Comparison of ENCODE assay signal across 28 cellular contexts in the genomic region with DNA sequence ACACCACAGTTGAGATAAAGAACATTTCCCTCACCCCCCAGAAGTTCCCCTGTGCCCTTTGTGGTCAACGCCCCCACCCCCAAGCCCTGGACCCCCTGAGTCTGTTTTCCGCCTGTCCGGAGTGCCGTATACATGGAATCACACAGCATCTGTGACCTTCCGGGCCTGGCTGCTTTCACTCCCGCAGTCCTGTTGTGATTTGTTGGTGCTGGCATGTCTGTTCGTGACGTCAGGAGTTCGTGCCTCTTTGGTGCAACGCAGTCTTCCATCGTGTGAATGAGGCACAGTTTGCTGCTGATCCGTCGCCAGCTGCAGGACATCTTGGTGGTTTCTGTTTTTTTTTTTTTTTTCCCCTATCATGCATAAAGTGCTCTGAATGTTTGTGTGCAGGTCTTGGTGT.
"Had no signal": no experiment of that assay in that cellular context is flagged by ENCODE, and none has a peak within 500 bp of the region (broad histone marks: within the 10 kb centered on the region; RNA-seq: fewer than 3 reads in every experiment).

No MANE protein-coding gene starts in this region.

- H3K9me3 Mint-ChIP-seq: endodermal cell, natural killer cell had no signal

- H3K4me1 ChIP-seq: foreskin keratinocyte, left lung, lower lobe of right lung, psoas muscle, spleen, uterus had no signal

- H3K4me2 ChIP-seq: hepatocyte had no signal

- H3K36me3 ChIP-seq: gastroesophageal sphincter, heart left ventricle, left lung, lower lobe of right lung, ovary, spleen, thoracic aorta, tibial nerve, upper lobe of right lung, uterus had no signal

- FAIRE-seq: colon, kidney had no signal

- ATAC-seq: esophagus mucosa; foreskin keratinocyte; gastroesophageal sphincter; heart left ventricle; left lung; lower lobe of right lung; natural killer cell; psoas muscle; right cardiac atrium; stimulated activated memory B cell treated with anti-CD40 and anti-IgM and Interleukin-4, amounts not matched to agents 10 μg/mL and 1 μg/mL and 100 μg/mL, for 72 hours; stimulated activated naive CD8-positive, alpha-beta T cell treated with anti-CD3 and anti-CD28 coated beads, Interleukin-15, Interleukin-2, amounts not matched to agents 100 U/mL and 50 U/mL, for 24 hours; upper lobe of right lung had no signal

- H3K79me2 ChIP-seq: hepatocyte had no signal

- H3K4me3 ChIP-seq: dorsolateral prefrontal cortex, gastroesophageal sphincter, heart left ventricle, hepatocyte, left lung, lower lobe of right lung, ovary, psoas muscle, skin epidermis, spleen, thoracic aorta, tibial nerve, upper lobe of right lung, uterus had no signal

- H3K4me3 Mint-ChIP-seq: endodermal cell; natural killer cell; stimulated activated memory B cell treated with anti-CD40 and anti-IgM and Interleukin-4, amounts not matched to agents 10 μg/mL and 1 μg/mL and 100 μg/mL, for 72 hours had no signal

- H3K27ac Mint-ChIP-seq: endodermal cell; natural killer cell; stimulated activated memory B cell treated with anti-CD40 and anti-IgM and Interleukin-4, amounts not matched to agents 10 μg/mL and 1 μg/mL and 100 μg/mL, for 72 hours had no signal

- H2AFZ ChIP-seq: hepatocyte had no signal

- H3K36me3 Mint-ChIP-seq: natural killer cell; stimulated activated memory B cell treated with anti-CD40 and anti-IgM and Interleukin-4, amounts not matched to agents 10 μg/mL and 1 μg/mL and 100 μg/mL, for 72 hours had no signal

- H3K27ac ChIP-seq: epithelial cell of prostate, foreskin keratinocyte, gastroesophageal sphincter, heart left ventricle, hepatocyte, left lung, lower lobe of right lung, ovary, psoas muscle, skin epidermis, spleen, thoracic aorta, upper lobe of right lung, uterus had no signal

- H3K4me1 Mint-ChIP-seq: endodermal cell; stimulated activated memory B cell treated with anti-CD40 and anti-IgM and Interleukin-4, amounts not matched to agents 10 μg/mL and 1 μg/mL and 100 μg/mL, for 72 hours had no signal

- H3K9me3 ChIP-seq: gastroesophageal sphincter, heart left ventricle, left lung, lower lobe of right lung, ovary, psoas muscle, thoracic aorta, tibial nerve, upper lobe of right lung, uterus had no signal

- DNase-seq: cerebellar nuclear complex; dorsolateral prefrontal cortex; effector CD4-positive, alpha-beta T cell; endodermal cell; foreskin keratinocyte; kidney; left lung; lower lobe of right lung; natural killer cell; occipital lobe; ovary; right cardiac atrium; spleen; stimulated activated CD4-positive, alpha-beta T cell treated with anti-CD3 and anti-CD28 coated beads, Interleukin-4, amount 100 ng/mL, for 4 hours; stimulated activated naive CD8-positive, alpha-beta T cell treated with anti-CD3 and anti-CD28 coated beads, Interleukin-15, Interleukin-2, amounts not matched to agents 100 U/mL and 50 U/mL, for 24 hours; upper lobe of right lung; uterus had no signal

- H3K27me3 ChIP-seq: gastroesophageal sphincter, hepatocyte, ovary, tibial nerve, upper lobe of right lung, uterus had no signal
